Comparison of ENCODE assay signal across 24 cellular contexts in genomic region chr9:126630458-126631237, GRCh38. TPM values are rescaled to one million over a fixed set of nuclear protein-coding genes. Genes with fewer than 3 reads are reported as not detected.
DNase-seq lines count a peak whose midpoint lies in the region; ATAC-seq, FAIRE-seq and TF ChIP-seq lines count a peak whose summit lies in the region.
"Had no signal": no experiment of that assay in that cellular context is flagged by ENCODE, and none has a peak within 500 bp of the region (broad histone marks: within the 10 kb centered on the region; RNA-seq: fewer than 3 reads in every experiment).

No MANE protein-coding gene starts in this region.

- H2BK20ac ChIP-seq in H1 (ENCODE audit: low read length): no peak overlapping the region; the same call in 1 of the 2 replicates

- H2BK120ac ChIP-seq in H1 (replicated peaks; ENCODE audit: low read depth, low read length): no peak overlapping the region

- no peak overlapping the region for H3K14ac ChIP-seq in H1 (ENCODE audit: insufficient read length)

- no peaks in the 10 kb centered on the region for H3K9me3 Mint-ChIP-seq in activated CD4-positive, alpha-beta T cell treated with anti-CD3 and anti-CD28 coated beads for 36 hours (ENCODE audit: low read depth)
- H3K9me3 Mint-ChIP-seq: activated T-helper 2 cell treated with anti-CD3 and anti-CD28 coated beads, Interferon-gamma antibody, Interleukin-2, Interleukin-4, amounts not matched to agents 10 μg/mL and 5 μg/mL and 100 μg/mL, durations not matched to agents 14 hours and 24 hours and 36 hours; CD8-positive, alpha-beta T cell had no signal

- no peak for TF ChIP-seq CTCF in H1 (IDR thresholded peaks at IDR 0.05; ENCODE audit: control extremely low read depth in 1 of 3, insufficient read depth in 1 of 3, low read depth in 1 of 3, low read length in 3 of 3)
- no peak for TF ChIP-seq CTCF in foreskin fibroblast (IDR thresholded peaks at IDR 0.05; ENCODE audit: low read depth, low read length)

- peak; percentile 42 for ATAC-seq in activated CD4-positive, alpha-beta T cell treated with anti-CD3 and anti-CD28 coated beads for 36 hours
- ATAC-seq: CD8-positive, alpha-beta T cell; right cardiac atrium; T-helper 17 cell had no signal

- no peaks in the 10 kb centered on the region for H3K79me1 ChIP-seq in H1 (ENCODE audit: low read depth, low read length)

- H3K4me1 ChIP-seq in H1 (replicated peaks in 1 of 4; ENCODE audit: control insufficient read depth in 3 of 4, insufficient read depth in 4 of 4, low read length in 3 of 4): peaks cover 0 to 25% (median 13%) of the 10 kb centered on the region in 4 experiments; a peak in 6 of 7 replicates

- no peak overlapping the region for H2AFZ ChIP-seq in H1 (ENCODE audit: low read length)
- H2AFZ ChIP-seq: GM23248, hepatocyte had no signal

- no peak for TF ChIP-seq POLR2A in H1 (IDR thresholded peaks at IDR 0.05; ENCODE audit: control extremely low read depth in 1 of 2, low read depth in 2 of 2, low read length in 2 of 2)

- H3K36me3 Mint-ChIP-seq in activated CD4-positive, alpha-beta T cell treated with anti-CD3 and anti-CD28 coated beads for 36 hours (ENCODE audit: low read depth): no peaks in the 10 kb centered on the region
- H3K36me3 Mint-ChIP-seq: CD8-positive, alpha-beta T cell had no signal

- no peak for TF ChIP-seq RAD21 in H1 (IDR thresholded peaks at IDR 0.05 in 1 of 2, conservative IDR thresholded peaks at IDR 0.05 in 1 of 2; ENCODE audit: low read depth in 2 of 2, low read length in 2 of 2)

- peak overlapping the region in 1 of 2 experiments; percentile 29; a peak in 2 of 4 replicates for H3K4me2 ChIP-seq in H1 (ENCODE audit: insufficient read depth in 1 of 2, low read depth in 2 of 2, low read length in 2 of 2)
- H3K4me2 ChIP-seq: hepatocyte had no signal

- CTCF ChIA-PET in activated CD4-positive, alpha-beta T cell treated with anti-CD3 and anti-CD28 coated beads for 36 hours (lab: Charles Lee): interaction anchor here (1.4 kb wide), 1 partner anchor 59 kb away, joined by 4 read pairs; no protein-coding TSS in a partner anchor
- CTCF ChIA-PET in H1 (lab: Charles Lee; ENCODE audit: partially characterized antibody): interaction anchor here (0.6 to 20.9 kb wide), 14 partner anchors 9 to 95 kb away, joined by 3 to 323 read pairs (median 9); no protein-coding TSS in a partner anchor

- intact Hi-C loops in activated CD4-positive, alpha-beta T cell treated with anti-CD3 and anti-CD28 coated beads for 36 hours (cut with DNase I, micrococcal nuclease): no loop called here

- H3K27ac ChIP-seq in H1 (ENCODE audit: low read depth, low read length): no peak overlapping the region
- H3K27ac ChIP-seq: GM23248, hepatocyte, uterus had no signal

- peak overlapping the region; percentile 16; the same call in 1 of the 2 replicates for H3K18ac ChIP-seq in H1 (ENCODE audit: extremely low read depth, low read length)

- H4K5ac ChIP-seq in H1 (ENCODE audit: insufficient read length, low read depth, low read length): no peak overlapping the region

- H3K27me3 Mint-ChIP-seq in activated CD4-positive, alpha-beta T cell treated with anti-CD3 and anti-CD28 coated beads for 36 hours: peaks cover 61% of the 10 kb centered on the region

- 0 out of 2 replicates have a peak overlapping the region, but pooled peaks have one; percentile 72 for H2BK15ac ChIP-seq in H1 (ENCODE audit: low read length)

- peaks cover 6 to 11% of the 10 kb centered on the region in 2 experiments for H4K20me1 ChIP-seq in H1 (replicated peaks in 1 of 2; ENCODE audit: control insufficient read depth in 1 of 2, insufficient read depth in 2 of 2, low read length in 2 of 2)

- TF ChIP-seq EP300 in H1 (IDR thresholded peaks at IDR 0.05; ENCODE audit: borderline replicate concordance in 1 of 2, low read depth in 2 of 2, low read length in 2 of 2): no peak

- POLR2A ChIA-PET in activated CD4-positive, alpha-beta T cell treated with anti-CD3 and anti-CD28 coated beads for 36 hours (lab: Charles Lee): no interaction called here
- POLR2A ChIA-PET in H1 (lab: Charles Lee; ENCODE audit: partially characterized antibody): interaction anchor here (0.9 to 1.5 kb wide), 3 partner anchors 10 to 23 kb away, joined by 3 to 5 read pairs (median 3); no protein-coding TSS in a partner anchor

- H3K23ac ChIP-seq in H1 (ENCODE audit: insufficient read length): no peak overlapping the region

- peaks cover 45 to 98% (median 81%) of the 10 kb centered on the region in 4 experiments for H3K27me3 ChIP-seq in H1 (replicated peaks in 1 of 4; ENCODE audit: control insufficient read depth in 3 of 4, extremely low read depth in 1 of 4, insufficient read depth in 3 of 4, low read length in 3 of 4)

- peak overlapping the region; percentile 42 for H4K91ac ChIP-seq in H1 (replicated peaks; ENCODE audit: insufficient read length, low read length)

- H3K27ac Mint-ChIP-seq in activated CD4-positive, alpha-beta T cell treated with anti-CD3 and anti-CD28 coated beads for 36 hours: no peak overlapping the region
- H3K27ac Mint-ChIP-seq: activated T-helper 2 cell treated with anti-CD3 and anti-CD28 coated beads, Interferon-gamma antibody, Interleukin-2, Interleukin-4, amounts not matched to agents 10 μg/mL and 5 μg/mL and 100 μg/mL, durations not matched to agents 14 hours and 24 hours and 36 hours; CD8-positive, alpha-beta T cell; T-helper 17 cell had no signal

- no peak overlapping the region for H3K9ac ChIP-seq in H1 (replicated peaks in 1 of 4; ENCODE audit: extremely low read depth in 1 of 4, low read depth in 3 of 4, low read length in 3 of 4)
- H3K9ac ChIP-seq: GM23248 had no signal

- no peak overlapping the region for H2AK5ac ChIP-seq in H1 (ENCODE audit: low read depth, low read length)

- no peak overlapping the region for H3K56ac ChIP-seq in H1 (replicated peaks; ENCODE audit: insufficient read length, low read depth, low read length)

- H3K4me3 Mint-ChIP-seq in activated CD4-positive, alpha-beta T cell treated with anti-CD3 and anti-CD28 coated beads for 36 hours: no peak overlapping the region
- H3K4me3 Mint-ChIP-seq: CD8-positive, alpha-beta T cell; T-helper 17 cell had no signal

- 42% methylated on average over 19 of the region's 20 CpGs; no CpG with 5 or more reads in 1 of the 2 experiments for WGBS in H1 (ENCODE audit: extremely low coverage in 1 of 2, insufficient coverage in 1 of 2, insufficient read length in 1 of 2, insufficient replicate concordance in 2 of 2, low coverage in 1 of 2, low lambda C conversion rate in 2 of 2, missing lambda C conversion rate in 1 of 2), 2 experiments

- no peak overlapping the region for H4K8ac ChIP-seq in H1 (ENCODE audit: extremely low read depth, insufficient read depth, low read length)

- H3K4ac ChIP-seq in H1 (replicated peaks; ENCODE audit: insufficient read length, low read depth, low read length): no peak overlapping the region

- H3K9me3 ChIP-seq in H1 (ENCODE audit: insufficient read depth in 2 of 2, low read depth in 1 of 2, low read length in 1 of 2): no peaks in the 10 kb centered on the region
- H3K9me3 ChIP-seq: uterus had no signal

- FAIRE-seq in H1 (lab: Jason Lieb, UNC): no peak
- FAIRE-seq: G401.6, GM12891, kidney had no signal

- no peak for DNase-seq in activated CD4-positive, alpha-beta T cell treated with anti-CD3 and anti-CD28 coated beads for 36 hours
- DNase-seq in activated CD4-positive, alpha-beta T cell treated with anti-CD3 and anti-CD28 coated beads, Interleukin-2, amount 50 U/mL, for 48 hours: no peak
- DNase-seq in NAMALWA (ENCODE audit: low spot score) (peak; percentile 42), H1 (ENCODE audit: low read depth in 1 of 2, low spot score in 2 of 2) (no peak), renal cortical epithelial cell (ENCODE audit: low read depth) (peak; percentile 81), NCI-H1694 treated with DMSO at 0.1 percent for 48 hours (lab: John Stamatoyannopoulos, UW) (no peak), foreskin fibroblast (no peak)
- DNase-seq in central memory CD4-positive, alpha-beta T cell: no peak
- DNase-seq: caudate nucleus; CD8-positive, alpha-beta T cell; effector CD8-positive, alpha-beta T cell; kidney; midbrain; NCI-H1417 treated with DMSO at 0.1 percent for 48 hours; NCI-H446; SIG-M5; T-helper 17 cell; uterus had no signal

- H3K36me3 ChIP-seq in H1 (ENCODE audit: control insufficient read depth in 2 of 4, insufficient read depth in 4 of 4, low read length in 3 of 4): no peaks in the 10 kb centered on the region; a peak in 1 of 8 replicates
- H3K36me3 ChIP-seq: uterus had no signal

- no peak overlapping the region for H2BK5ac ChIP-seq in H1 (ENCODE audit: low read depth, low read length)

- no peaks in the 10 kb centered on the region for H3K79me2 ChIP-seq in H1 (ENCODE audit: control insufficient read depth in 1 of 2, insufficient read depth in 2 of 2, low read length in 2 of 2)
- H3K79me2 ChIP-seq: hepatocyte had no signal

- H3K4me3 ChIP-seq in H1 (ENCODE audit: extremely low read depth in 1 of 4, insufficient read depth in 2 of 4, low read depth in 3 of 4, low read length in 4 of 4) (no peak overlapping the region), foreskin fibroblast (ENCODE audit: low read depth in 1 of 2, low read length in 2 of 2) (no peak overlapping the region)
- H3K4me3 ChIP-seq: GM23248, hepatocyte, uterus had no signal

- peaks cover 6% of the 10 kb centered on the region; the same call in 1 of the 2 replicates for H3K23me2 ChIP-seq in H1 (ENCODE audit: low read depth, low read length)

- H3K4me1 Mint-ChIP-seq in activated CD4-positive, alpha-beta T cell treated with anti-CD3 and anti-CD28 coated beads for 36 hours: peaks cover 6% of the 10 kb centered on the region

- no peak overlapping the region for H2BK12ac ChIP-seq in H1 (ENCODE audit: low read depth, low read length)

TF ChIP-seq in H1, 55 proteins besides CTCF, POLR2A, EP300 and RAD21 (continues in another document):
- TF ChIP-seq SIX5 (IDR thresholded peaks at IDR 0.05; ENCODE audit: low read depth, low read length) (no peak), TAF1 (IDR thresholded peaks at IDR 0.05; ENCODE audit: low read depth, low read length) (no peak), CEBPB (IDR thresholded peaks at IDR 0.05; ENCODE audit: low read depth, low read length) (no peak), BCL11A (IDR thresholded peaks at IDR 0.05; ENCODE audit: low read depth in 2 of 2, low read length in 2 of 2) (no peak), GTF2F1 (IDR thresholded peaks at IDR 0.05; ENCODE audit: borderline replicate concordance, low read depth, low read length) (no peak), SUZ12 (IDR thresholded peaks at IDR 0.05; ENCODE audit: low read length) (no peak)

RNA-seq across cellular contexts. Expression of gene LMX1B, which starts 16.9 kb away (rescaled TPM):
- not detected for total RNA-seq in activated CD4-positive, alpha-beta T cell treated with anti-CD3 and anti-CD28 coated beads for 36 hours
- 0.37 and 0.52 TPM in 2 replicates for total RNA-seq in H1 (2021; fragmentation: NEBNext Ultra II Directional; extraction: Animal tissue kit (Norgen Biotek cat#: 25700))
- 0.09 and 0.17 TPM in 2 replicates for polyA plus RNA-seq in H1 (2011; rRNA removed)
- polyA plus RNA-seq in H1 (2011; cell fraction: cytosol; rRNA removed): 0.17 TPM
- polyA plus RNA-seq in H1 (2011; cell fraction: nucleus; rRNA removed): 0.24 TPM
- polyA plus RNA-seq in H1 (2012, experiment 1 of 2): 0.17 to 0.24 TPM (median 0.20 TPM) in 4 replicates
- polyA plus RNA-seq in H1 (2012, experiment 2 of 2): 0.16 TPM
- 0.18 TPM for polyA plus RNA-seq in H1 (2013, experiment 1 of 2)
- polyA plus RNA-seq in H1 (2013, experiment 2 of 2): 0.22 TPM
- 0.07 and 0.16 TPM in 2 replicates for polyA minus RNA-seq in H1 (2011; rRNA and poly(A)+ RNA removed)
- polyA minus RNA-seq in H1 (2011; cell fraction: cytosol; rRNA and poly(A)+ RNA removed): 0.44 TPM
- polyA minus RNA-seq in H1 (2011; cell fraction: nucleus; rRNA and poly(A)+ RNA removed): 0.10 TPM
- total RNA-seq in renal cortical epithelial cell: 0.17 TPM in 1 of 2 replicates, not detected in the other
- total RNA-seq: activated T-helper 2 cell treated with anti-CD3 and anti-CD28 coated beads, Interferon-gamma antibody, Interleukin-2, Interleukin-4, amounts not matched to agents 10 μg/mL and 5 μg/mL and 100 μg/mL, durations not matched to agents 14 hours and 24 hours and 36 hours; CD8-positive, alpha-beta T cell; GM23248; hepatocyte; T-helper 17 cell; uterus had no signal
- polyA plus RNA-seq: GM23248 had no signal

Comparison
In these comparisons a context has a peak if more than half of its experiments do, and no peak if none do; other contexts are left out.
1. DNase-seq: peak in NAMALWA (single experiment) and renal cortical epithelial cell (single experiment); none in activated CD4-positive, alpha-beta T cell treated with anti-CD3 and anti-CD28 coated beads for 36 hours (single experiment), activated CD4-positive, alpha-beta T cell treated with anti-CD3 and anti-CD28 coated beads, Interleukin-2, amount 50 U/mL, for 48 hours (0 of 2), H1 (0 of 2), central memory CD4-positive, alpha-beta T cell (single experiment), NCI-H1694 treated with DMSO at 0.1 percent for 48 hours (single experiment) and foreskin fibroblast (0 of 2).